ENCODE assay signal across 2 cellular contexts in the genomic region with DNA sequence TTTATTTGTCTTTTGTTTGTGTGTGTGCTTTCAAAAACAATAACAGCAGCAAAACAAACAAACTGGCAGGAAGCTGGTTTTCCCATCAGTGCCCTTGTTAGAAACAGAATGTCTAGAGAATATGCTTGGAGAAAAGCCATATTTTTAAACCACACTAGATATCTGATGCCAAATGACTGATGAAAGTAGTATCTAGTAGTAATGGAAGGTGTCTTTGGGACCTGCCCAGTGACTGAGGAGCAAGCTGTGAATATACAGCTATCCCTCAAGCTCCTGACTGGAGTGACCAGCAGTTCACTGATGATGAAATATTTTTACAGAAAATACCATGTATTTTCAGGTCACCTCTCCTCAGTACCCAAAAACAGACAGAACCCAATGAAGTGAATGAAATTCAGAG.
TF ChIP-seq lines count a peak whose summit lies in the region.

No MANE protein-coding gene starts in this region.

TF ChIP-seq in SK-N-SH treated with all-trans-retinoic acid at 6 μM for 48 hours, 23 proteins besides CTCF, POLR2A, EP300 and RAD21 (continued from another document):
- TF ChIP-seq, protein P1, sequence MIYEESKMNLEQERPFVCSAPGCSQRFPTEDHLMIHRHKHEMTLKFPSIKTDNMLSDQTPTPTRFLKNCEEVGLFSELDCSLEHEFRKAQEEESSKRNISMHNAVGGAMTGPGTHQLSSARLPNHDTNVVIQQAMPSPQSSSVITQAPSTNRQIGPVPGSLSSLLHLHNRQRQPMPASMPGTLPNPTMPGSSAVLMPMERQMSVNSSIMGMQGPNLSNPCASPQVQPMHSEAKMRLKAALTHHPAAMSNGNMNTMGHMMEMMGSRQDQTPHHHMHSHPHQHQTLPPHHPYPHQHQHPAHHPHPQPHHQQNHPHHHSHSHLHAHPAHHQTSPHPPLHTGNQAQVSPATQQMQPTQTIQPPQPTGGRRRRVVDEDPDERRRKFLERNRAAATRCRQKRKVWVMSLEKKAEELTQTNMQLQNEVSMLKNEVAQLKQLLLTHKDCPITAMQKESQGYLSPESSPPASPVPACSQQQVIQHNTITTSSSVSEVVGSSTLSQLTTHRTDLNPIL (CRISPR knock-in tag; IDR thresholded peaks at IDR 0.05; ENCODE audit: low read depth), result no peak
- no peak for TF ChIP-seq TCF4 (CRISPR knock-in tag; IDR thresholded peaks at IDR 0.05; ENCODE audit: borderline replicate concordance)
- TF ChIP-seq, protein P2, sequence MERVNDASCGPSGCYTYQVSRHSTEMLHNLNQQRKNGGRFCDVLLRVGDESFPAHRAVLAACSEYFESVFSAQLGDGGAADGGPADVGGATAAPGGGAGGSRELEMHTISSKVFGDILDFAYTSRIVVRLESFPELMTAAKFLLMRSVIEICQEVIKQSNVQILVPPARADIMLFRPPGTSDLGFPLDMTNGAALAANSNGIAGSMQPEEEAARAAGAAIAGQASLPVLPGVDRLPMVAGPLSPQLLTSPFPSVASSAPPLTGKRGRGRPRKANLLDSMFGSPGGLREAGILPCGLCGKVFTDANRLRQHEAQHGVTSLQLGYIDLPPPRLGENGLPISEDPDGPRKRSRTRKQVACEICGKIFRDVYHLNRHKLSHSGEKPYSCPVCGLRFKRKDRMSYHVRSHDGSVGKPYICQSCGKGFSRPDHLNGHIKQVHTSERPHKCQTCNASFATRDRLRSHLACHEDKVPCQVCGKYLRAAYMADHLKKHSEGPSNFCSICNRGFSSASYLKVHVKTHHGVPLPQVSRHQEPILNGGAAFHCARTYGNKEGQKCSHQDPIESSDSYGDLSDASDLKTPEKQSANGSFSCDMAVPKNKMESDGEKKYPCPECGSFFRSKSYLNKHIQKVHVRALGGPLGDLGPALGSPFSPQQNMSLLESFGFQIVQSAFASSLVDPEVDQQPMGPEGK (CRISPR knock-in tag; IDR thresholded peaks at IDR 0.05; ENCODE audit: borderline replicate concordance), result no peak
- no peak for TF ChIP-seq CSDC2 (CRISPR knock-in tag; IDR thresholded peaks at IDR 0.05)
- TF ChIP-seq, protein P3, sequence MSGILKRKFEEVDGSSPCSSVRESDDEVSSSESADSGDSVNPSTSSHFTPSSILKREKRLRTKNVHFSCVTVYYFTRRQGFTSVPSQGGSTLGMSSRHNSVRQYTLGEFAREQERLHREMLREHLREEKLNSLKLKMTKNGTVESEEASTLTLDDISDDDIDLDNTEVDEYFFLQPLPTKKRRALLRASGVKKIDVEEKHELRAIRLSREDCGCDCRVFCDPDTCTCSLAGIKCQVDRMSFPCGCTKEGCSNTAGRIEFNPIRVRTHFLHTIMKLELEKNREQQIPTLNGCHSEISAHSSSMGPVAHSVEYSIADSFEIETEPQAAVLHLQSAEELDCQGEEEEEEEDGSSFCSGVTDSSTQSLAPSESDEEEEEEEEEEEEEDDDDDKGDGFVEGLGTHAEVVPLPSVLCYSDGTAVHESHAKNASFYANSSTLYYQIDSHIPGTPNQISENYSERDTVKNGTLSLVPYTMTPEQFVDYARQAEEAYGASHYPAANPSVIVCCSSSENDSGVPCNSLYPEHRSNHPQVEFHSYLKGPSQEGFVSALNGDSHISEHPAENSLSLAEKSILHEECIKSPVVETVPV (CRISPR knock-in tag; IDR thresholded peaks at IDR 0.05), result no peak
- no peak for TF ChIP-seq OSR1 (CRISPR knock-in tag; IDR thresholded peaks at IDR 0.05)
- TF ChIP-seq BACH2 (CRISPR knock-in tag; IDR thresholded peaks at IDR 0.05; ENCODE audit: borderline replicate concordance), result no peak

TF ChIP-seq in WTC11, 78 proteins besides CTCF, POLR2A, EP300 and RAD21 (continued from another document):
- TF ChIP-seq, protein P4, sequence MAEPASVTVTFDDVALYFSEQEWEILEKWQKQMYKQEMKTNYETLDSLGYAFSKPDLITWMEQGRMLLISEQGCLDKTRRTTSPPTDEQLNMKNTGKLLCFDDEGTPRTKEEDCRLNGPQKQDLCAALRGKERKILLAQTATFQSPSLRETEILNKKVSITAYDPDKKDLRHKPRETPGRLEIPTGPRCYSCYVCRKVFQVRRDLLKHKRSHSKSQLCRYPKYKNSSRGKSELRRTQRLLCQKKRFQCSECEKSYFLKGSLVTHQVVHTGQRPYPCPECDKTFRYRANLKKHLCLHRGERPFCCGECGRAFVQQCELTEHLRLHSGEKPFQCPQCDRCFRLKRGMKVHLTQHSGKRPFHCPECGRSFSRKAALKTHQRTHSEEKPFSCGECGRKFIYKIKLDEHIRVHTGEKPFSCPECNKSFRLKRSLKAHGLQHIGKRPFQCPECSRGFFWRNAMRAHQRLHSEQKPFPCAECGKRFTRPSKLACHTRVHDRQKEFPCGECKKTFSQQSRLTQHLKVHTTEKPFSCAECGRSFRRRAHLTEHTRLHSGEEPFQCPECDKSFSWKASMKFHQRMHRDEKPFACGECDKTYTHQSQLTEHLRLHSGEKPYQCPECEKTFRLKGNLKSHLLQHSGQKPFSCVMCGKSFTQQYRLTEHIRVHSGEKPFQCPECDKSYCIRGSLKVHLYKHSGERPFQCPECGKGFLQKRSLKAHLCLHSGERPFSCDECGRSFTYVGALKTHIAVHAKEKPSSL (CRISPR knock-in tag; conservative IDR thresholded peaks at IDR 0.05), result no peak
- TF ChIP-seq TCF7 (CRISPR knock-in tag; IDR thresholded peaks at IDR 0.05; ENCODE audit: low read depth) (no peak), ETV6 (CRISPR knock-in tag; IDR thresholded peaks at IDR 0.05) (no peak)
- TF ChIP-seq, protein P5, sequence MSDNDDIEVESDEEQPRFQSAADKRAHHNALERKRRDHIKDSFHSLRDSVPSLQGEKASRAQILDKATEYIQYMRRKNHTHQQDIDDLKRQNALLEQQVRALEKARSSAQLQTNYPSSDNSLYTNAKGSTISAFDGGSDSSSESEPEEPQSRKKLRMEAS (CRISPR knock-in tag; IDR thresholded peaks at IDR 0.05), result no peak
TF ChIP-seq in WTC11: peak in this region for 0.
